ENCODE assay signal across 7 cellular contexts in genomic region chr11:104164028-104164520, GRCh38. TPM values are rescaled to one million over a fixed set of nuclear protein-coding genes. Genes with fewer than 3 reads are reported as not detected.
DNase-seq lines count a peak whose midpoint lies in the region; FAIRE-seq and TF ChIP-seq lines count a peak whose summit lies in the region.

TSS of gene PDGFD (minus strand) at chr11:104164147.

- no peaks in the 10 kb centered on the region for H3K27me3 ChIP-seq in Loucy (ENCODE audit: insufficient read depth, low read length, poor library complexity, severe bottlenecking)
- H3K27me3 ChIP-seq in mononuclear cell (ENCODE audit: insufficient read depth, low read length), result peaks cover 14% of the 10 kb centered on the region
- H3K27me3 ChIP-seq in thyroid gland, result no peaks in the 10 kb centered on the region

- H2AFZ ChIP-seq in Loucy (ENCODE audit: low read length), result peak within 1 kb of the TSS; percentile 89

- 1% methylated on average over 24 to 35 of the region's 37 CpGs for WGBS in thyroid gland, 2 donors

- H3K4me3 ChIP-seq in Loucy (ENCODE audit: low read length, poor library complexity, severe bottlenecking), result peak within 1 kb of the TSS; percentile 85
- H3K4me3 ChIP-seq in epithelial cell of esophagus (ENCODE audit: low read length), result peak within 1 kb of the TSS; percentile 44
- peak within 1 kb of the TSS; percentile 44 for H3K4me3 ChIP-seq in mononuclear cell (ENCODE audit: low read length)
- peak within 1 kb of the TSS in 2 of 3 donors; percentile 20 to 27 for H3K4me3 ChIP-seq in thyroid gland (replicated peaks in 1 of 3)

- H3K9me2 ChIP-seq in Loucy (replicated peaks; ENCODE audit: low read depth, low read length), result no peaks in the 10 kb centered on the region

- H3F3A ChIP-seq in Loucy (ENCODE audit: low read depth), result no peaks in the 10 kb centered on the region

- peak within 1 kb of the TSS; percentile 65 for H3K4me2 ChIP-seq in Loucy (ENCODE audit: low read depth, low read length, poor library complexity, severe bottlenecking)

- intact Hi-C loops in thyroid gland (cut with DNase I), result no loop called here

- no peaks in the 10 kb centered on the region for H3K79me2 ChIP-seq in Loucy (ENCODE audit: insufficient read depth, low read length)

- H3K9ac ChIP-seq in Loucy (ENCODE audit: low read depth, low read length, poor library complexity, severe bottlenecking), result peak within 1 kb of the TSS; percentile 34

- FAIRE-seq in GM12891 (lab: Jason Lieb, UNC) (peak; percentile 35), H54 (lab: Jason Lieb, UNC) (no peak)

- no peaks in the 10 kb centered on the region for H3K36me3 ChIP-seq in Loucy (ENCODE audit: insufficient read depth, low read length)
- no peaks in the 10 kb centered on the region for H3K36me3 ChIP-seq in thyroid gland

- no peaks in the 10 kb centered on the region for H4K20me1 ChIP-seq in Loucy (ENCODE audit: insufficient read depth, low read length, poor library complexity, severe bottlenecking)

- H3K4me1 ChIP-seq in Loucy (ENCODE audit: insufficient read depth, low read length, poor library complexity, severe bottlenecking), result peaks cover 5% of the 10 kb centered on the region
- peaks cover 19% of the 10 kb centered on the region for H3K4me1 ChIP-seq in mononuclear cell (ENCODE audit: insufficient read depth, low read length)
- H3K4me1 ChIP-seq in thyroid gland, result no peaks in the 10 kb centered on the region

- TF ChIP-seq POLR2A in GM12891 (IDR thresholded peaks at IDR 0.05; ENCODE audit: low read depth, low read length) (no peak), H54 (IDR thresholded peaks at IDR 0.05; ENCODE audit: low read depth, low read length) (no peak), thyroid gland (IDR thresholded peaks at IDR 0.05) (peak in 1 of 2 donors; percentile 12)

- peak; percentile 43; the same call in 1 of the 2 replicates for TF ChIP-seq CTCF in Loucy (conservative IDR thresholded peaks at IDR 0.05; ENCODE audit: low read length)
- peak; percentile 5 for TF ChIP-seq CTCF in epithelial cell of esophagus (IDR thresholded peaks at IDR 0.05; ENCODE audit: insufficient read depth, low read depth, low read length, missing control alignments)
- peak in 1 of 6 experiments; percentile 12 for TF ChIP-seq CTCF in thyroid gland (IDR thresholded peaks at IDR 0.05)

- H3K9me3 ChIP-seq in Loucy (ENCODE audit: insufficient read depth, low read depth, low read length) (no peaks in the 10 kb centered on the region), mononuclear cell (ENCODE audit: low read depth, low read length) (no peaks in the 10 kb centered on the region), thyroid gland (no peaks in the 10 kb centered on the region)

- peak within 1 kb of the TSS in 1 of 3 donors; percentile 52 for H3K27ac ChIP-seq in thyroid gland

- DNase-seq in GM12891 (ENCODE audit: insufficient read length, low spot score), result peak; percentile 32
- DNase-seq in H54 (ENCODE audit: insufficient read length, low spot score), result peak; percentile 21
- peak; percentile 25 for DNase-seq in UCSD-AML1 (lab: John Stamatoyannopoulos, UW; ENCODE audit: unreplicated experiment)
- DNase-seq in epithelial cell of esophagus (ENCODE audit: low read depth), result peak; percentile 64
- peak; percentile 9 to 24 for DNase-seq in thyroid gland

TF ChIP-seq in GM12891, 5 proteins besides CTCF, POLR2A, EP300 and RAD21:
- TF ChIP-seq TAF1 (IDR thresholded peaks at IDR 0.05; ENCODE audit: low read depth, low read length) (no peak), POU2F2 (IDR thresholded peaks at IDR 0.05; ENCODE audit: low read depth, low read length) (no peak), SPI1 (IDR thresholded peaks at IDR 0.05; ENCODE audit: low read depth, low read length) (no peak), PAX5 (IDR thresholded peaks at IDR 0.05; ENCODE audit: insufficient read depth, low read length, severe bottlenecking) (no peak), POLR2AphosphoS5 (IDR thresholded peaks at IDR 0.05; ENCODE audit: low read depth, low read length) (no peak)

RNA-seq across cellular contexts. Expression of gene PDGFD, which starts in this region (rescaled TPM):
- not detected for polyA plus RNA-seq in GM12891 (2012; ENCODE audit: low read depth, missing spikeins)
- total RNA-seq in mononuclear cell, result 3.4 TPM
- 100 to 1,000 TPM in 1 of 4 donors, 10 to 100 TPM in 3; 16.1 to 108 (median 36.0) TPM for total RNA-seq in thyroid gland

Comparison
In these comparisons a context has a peak if more than half of its experiments do, and no peak if none do; other contexts are left out.
1. H3K4me3 ChIP-seq: peak in every context shown above with its lines; median percentile 85 in Loucy; 44 in epithelial cell of esophagus; 44 in mononuclear cell; 24 in thyroid gland.